In genomic region chr2:241540766-241541561, GRCh38 we compare ENCODE assay signal across 8 cellular contexts. TPM values are rescaled to one million over a fixed set of nuclear protein-coding genes. Genes with fewer than 3 reads are reported as not detected.
DNase-seq lines count a peak whose midpoint lies in the region; ATAC-seq and TF ChIP-seq lines count a peak whose summit lies in the region.

No MANE protein-coding gene starts in this region.

- H3K4me3 ChIP-seq in SJSA1 (peak overlapping the region; percentile 31), cardiac muscle cell (peak overlapping the region; percentile 15), upper lobe of right lung (peak overlapping the region; percentile 48)

- no peaks in the 10 kb centered on the region for H3K9me3 Mint-ChIP-seq in activated naive CD8-positive, alpha-beta T cell (ENCODE audit: low read depth)

- ATAC-seq in upper lobe of right lung: peak; percentile 89

- H3K36me3 ChIP-seq in SJSA1: no peaks in the 10 kb centered on the region
- H3K36me3 ChIP-seq in cardiac muscle cell: no peaks in the 10 kb centered on the region
- no peaks in the 10 kb centered on the region for H3K36me3 ChIP-seq in upper lobe of right lung

- H3K4me1 ChIP-seq in SJSA1 (replicated peaks) (peaks cover 59% of the 10 kb centered on the region), cardiac muscle cell (ENCODE audit: low read depth) (no peaks in the 10 kb centered on the region), upper lobe of right lung (peaks cover 15% of the 10 kb centered on the region)

- intact Hi-C loops in upper lobe of right lung (cut with DNase I): no loop called here

- H3K27ac Mint-ChIP-seq in activated naive CD8-positive, alpha-beta T cell: no peak overlapping the region

- no peaks in the 10 kb centered on the region for H3K36me3 Mint-ChIP-seq in activated naive CD8-positive, alpha-beta T cell

- H3K27me3 ChIP-seq in SJSA1 (replicated peaks) (no peaks in the 10 kb centered on the region), cardiac muscle cell (peaks cover 44% of the 10 kb centered on the region), upper lobe of right lung (no peaks in the 10 kb centered on the region)

- DNase-seq in GM20000 (ENCODE audit: low spot score) (peak; percentile 92), SJSA1 (ENCODE audit: low read depth in 1 of 2, low spot score in 2 of 2) (peak; percentile 44 to 73), cardiac muscle cell (ENCODE audit: low read depth in 1 of 2, low spot score in 1 of 2) (peak; percentile 44 to 66), putamen (ENCODE audit: low spot score) (peak; percentile 48), upper lobe of right lung (peak; percentile 88), NCI-H226 (no peak), NCI-H128 (lab: John Stamatoyannopoulos, UW; ENCODE audit: unreplicated experiment) (no peak)

- H3K27me3 Mint-ChIP-seq in activated naive CD8-positive, alpha-beta T cell: peaks cover 6% of the 10 kb centered on the region

- H3K4me1 Mint-ChIP-seq in activated naive CD8-positive, alpha-beta T cell (ENCODE audit: low read depth): peaks cover 4% of the 10 kb centered on the region

- H3K4me3 Mint-ChIP-seq in activated naive CD8-positive, alpha-beta T cell: peak overlapping the region; percentile 58

- TF ChIP-seq CTCF in GM20000 (IDR thresholded peaks at IDR 0.05; ENCODE audit: extremely low read depth, missing control alignments) (no peak), cardiac muscle cell (IDR thresholded peaks at IDR 0.05; ENCODE audit: low read depth, low read length) (no peak), upper lobe of right lung (IDR thresholded peaks at IDR 0.05) (no peak)

- H3K27ac ChIP-seq in SJSA1 (peak overlapping the region; percentile 32), cardiac muscle cell (no peak overlapping the region), upper lobe of right lung (peak overlapping the region; percentile 67)

- no peaks in the 10 kb centered on the region; the same call in 1 of the 2 replicates for H3K9me3 ChIP-seq in SJSA1 (replicated peaks)
- no peaks in the 10 kb centered on the region for H3K9me3 ChIP-seq in cardiac muscle cell (ENCODE audit: low read depth)
- no peaks in the 10 kb centered on the region for H3K9me3 ChIP-seq in upper lobe of right lung

RNA-seq across cellular contexts. Expression of gene BOK, which starts 17.6 kb away (rescaled TPM):
- total RNA-seq in SJSA1 (2014; rRNA removed; shearing (Covaris generic)): 337 and 338 TPM in 2 replicates
- total RNA-seq in cardiac muscle cell (45.8 and 47.5 TPM in 2 replicates), upper lobe of right lung (56.4 TPM)
- polyA plus RNA-seq in cardiac muscle cell: 27.2 and 32.2 TPM in 2 replicates

RNA-seq across cellular contexts. Expression of gene STK25, which starts 32.6 kb away (rescaled TPM):
- 316 and 470 TPM in 2 replicates for total RNA-seq in SJSA1 (2014; rRNA removed; shearing (Covaris generic))
- total RNA-seq in cardiac muscle cell: 360 and 422 TPM in 2 replicates
- polyA plus RNA-seq in cardiac muscle cell: 295 and 302 TPM in 2 replicates
- total RNA-seq in upper lobe of right lung: 134 TPM

Comparison
In these comparisons a context has a peak if more than half of its experiments do, and no peak if none do; other contexts are left out.
1. DNase-seq: peak in GM20000 (single experiment), SJSA1 (2 of 2), cardiac muscle cell (2 of 2), putamen (single experiment) and upper lobe of right lung (single experiment); none in NCI-H226 (single experiment) and NCI-H128 (single experiment).
2. Peak in every context shown above with its lines, with median percentiles within 50 percentile points of each other: H3K4me3 ChIP-seq.